ENCODE assay signal across 1 cellular context in the genomic region with DNA sequence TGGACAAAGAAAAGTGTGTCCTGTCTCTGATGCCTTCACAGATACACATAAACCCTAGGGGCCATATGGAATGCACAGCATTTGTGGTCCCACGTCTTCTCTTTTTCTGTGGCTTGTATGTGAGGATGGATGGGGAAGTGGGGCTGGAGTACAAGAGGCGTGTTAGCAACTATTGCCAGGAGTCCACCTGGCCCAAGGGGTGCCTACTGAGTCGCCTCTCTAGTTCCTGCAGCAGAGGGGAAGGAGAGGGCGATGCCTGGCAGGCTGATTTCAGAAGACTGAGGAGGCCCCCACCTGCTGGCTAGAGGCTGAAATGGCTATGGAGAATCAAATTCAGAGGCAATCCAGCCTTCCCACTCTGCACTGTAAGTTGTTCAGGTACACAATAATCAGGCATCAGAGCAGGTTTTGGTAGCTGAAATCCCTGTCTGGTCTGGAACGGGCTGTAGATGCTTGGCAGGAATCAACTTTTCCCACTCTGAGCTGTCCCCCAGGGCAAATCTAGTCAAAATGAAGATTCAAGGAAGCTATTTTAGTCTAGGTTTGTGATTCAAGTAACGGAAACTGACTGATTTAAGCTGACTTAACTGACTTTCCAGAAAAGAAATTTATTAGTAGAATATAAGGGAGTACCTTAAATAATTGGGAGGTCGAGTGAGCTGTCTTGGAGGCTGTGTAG.
TF ChIP-seq lines count a peak whose summit lies in the region.

No MANE protein-coding gene starts in this region.

TF ChIP-seq in WTC11, 78 proteins besides CTCF, POLR2A, EP300 and RAD21 (continued from another document):
- TF ChIP-seq, protein P1, sequence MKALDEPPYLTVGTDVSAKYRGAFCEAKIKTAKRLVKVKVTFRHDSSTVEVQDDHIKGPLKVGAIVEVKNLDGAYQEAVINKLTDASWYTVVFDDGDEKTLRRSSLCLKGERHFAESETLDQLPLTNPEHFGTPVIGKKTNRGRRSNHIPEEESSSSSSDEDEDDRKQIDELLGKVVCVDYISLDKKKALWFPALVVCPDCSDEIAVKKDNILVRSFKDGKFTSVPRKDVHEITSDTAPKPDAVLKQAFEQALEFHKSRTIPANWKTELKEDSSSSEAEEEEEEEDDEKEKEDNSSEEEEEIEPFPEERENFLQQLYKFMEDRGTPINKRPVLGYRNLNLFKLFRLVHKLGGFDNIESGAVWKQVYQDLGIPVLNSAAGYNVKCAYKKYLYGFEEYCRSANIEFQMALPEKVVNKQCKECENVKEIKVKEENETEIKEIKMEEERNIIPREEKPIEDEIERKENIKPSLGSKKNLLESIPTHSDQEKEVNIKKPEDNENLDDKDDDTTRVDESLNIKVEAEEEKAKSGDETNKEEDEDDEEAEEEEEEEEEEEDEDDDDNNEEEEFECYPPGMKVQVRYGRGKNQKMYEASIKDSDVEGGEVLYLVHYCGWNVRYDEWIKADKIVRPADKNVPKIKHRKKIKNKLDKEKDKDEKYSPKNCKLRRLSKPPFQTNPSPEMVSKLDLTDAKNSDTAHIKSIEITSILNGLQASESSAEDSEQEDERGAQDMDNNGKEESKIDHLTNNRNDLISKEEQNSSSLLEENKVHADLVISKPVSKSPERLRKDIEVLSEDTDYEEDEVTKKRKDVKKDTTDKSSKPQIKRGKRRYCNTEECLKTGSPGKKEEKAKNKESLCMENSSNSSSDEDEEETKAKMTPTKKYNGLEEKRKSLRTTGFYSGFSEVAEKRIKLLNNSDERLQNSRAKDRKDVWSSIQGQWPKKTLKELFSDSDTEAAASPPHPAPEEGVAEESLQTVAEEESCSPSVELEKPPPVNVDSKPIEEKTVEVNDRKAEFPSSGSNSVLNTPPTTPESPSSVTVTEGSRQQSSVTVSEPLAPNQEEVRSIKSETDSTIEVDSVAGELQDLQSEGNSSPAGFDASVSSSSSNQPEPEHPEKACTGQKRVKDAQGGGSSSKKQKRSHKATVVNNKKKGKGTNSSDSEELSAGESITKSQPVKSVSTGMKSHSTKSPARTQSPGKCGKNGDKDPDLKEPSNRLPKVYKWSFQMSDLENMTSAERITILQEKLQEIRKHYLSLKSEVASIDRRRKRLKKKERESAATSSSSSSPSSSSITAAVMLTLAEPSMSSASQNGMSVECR (CRISPR knock-in tag; IDR thresholded peaks at IDR 0.05; ENCODE audit: borderline replicate concordance) = no peak
- TF ChIP-seq ZNF263 (CRISPR knock-in tag; IDR thresholded peaks at IDR 0.05; ENCODE audit: low read depth) (no peak), ZNF423 (CRISPR knock-in tag; IDR thresholded peaks at IDR 0.05) (no peak)
- TF ChIP-seq, protein P2, sequence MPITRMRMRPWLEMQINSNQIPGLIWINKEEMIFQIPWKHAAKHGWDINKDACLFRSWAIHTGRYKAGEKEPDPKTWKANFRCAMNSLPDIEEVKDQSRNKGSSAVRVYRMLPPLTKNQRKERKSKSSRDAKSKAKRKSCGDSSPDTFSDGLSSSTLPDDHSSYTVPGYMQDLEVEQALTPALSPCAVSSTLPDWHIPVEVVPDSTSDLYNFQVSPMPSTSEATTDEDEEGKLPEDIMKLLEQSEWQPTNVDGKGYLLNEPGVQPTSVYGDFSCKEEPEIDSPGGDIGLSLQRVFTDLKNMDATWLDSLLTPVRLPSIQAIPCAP (CRISPR knock-in tag; IDR thresholded peaks at IDR 0.05) = no peak
